In genomic region chr3:132342183-132342582, GRCh38 we compare ENCODE assay signal across 1 cellular context.
TF ChIP-seq lines count a peak whose summit lies in the region.

No MANE protein-coding gene starts in this region.

TF ChIP-seq in WTC11, 78 proteins besides CTCF, POLR2A, EP300 and RAD21 (continued from another document):
- TF ChIP-seq ZNF532 (CRISPR knock-in tag; IDR thresholded peaks at IDR 0.05; ENCODE audit: borderline replicate concordance) (no peak), SMAD4 (CRISPR knock-in tag; IDR thresholded peaks at IDR 0.05) (no peak), MLX (CRISPR knock-in tag; IDR thresholded peaks at IDR 0.05) (no peak), ESRRA (CRISPR knock-in tag; IDR thresholded peaks at IDR 0.05; ENCODE audit: borderline replicate concordance) (no peak), ELF4 (CRISPR knock-in tag; IDR thresholded peaks at IDR 0.05; ENCODE audit: low read depth) (no peak), GABPB1 (CRISPR knock-in tag; IDR thresholded peaks at IDR 0.05) (no peak), E2F5 (CRISPR knock-in tag; IDR thresholded peaks at IDR 0.05) (no peak), FOXK1 (CRISPR knock-in tag; IDR thresholded peaks at IDR 0.05) (no peak), ZNF317 (CRISPR knock-in tag; IDR thresholded peaks at IDR 0.05; ENCODE audit: borderline replicate concordance, low read depth) (no peak)
